Comparison of ENCODE assay signal across 16 cellular contexts in the genomic region with DNA sequence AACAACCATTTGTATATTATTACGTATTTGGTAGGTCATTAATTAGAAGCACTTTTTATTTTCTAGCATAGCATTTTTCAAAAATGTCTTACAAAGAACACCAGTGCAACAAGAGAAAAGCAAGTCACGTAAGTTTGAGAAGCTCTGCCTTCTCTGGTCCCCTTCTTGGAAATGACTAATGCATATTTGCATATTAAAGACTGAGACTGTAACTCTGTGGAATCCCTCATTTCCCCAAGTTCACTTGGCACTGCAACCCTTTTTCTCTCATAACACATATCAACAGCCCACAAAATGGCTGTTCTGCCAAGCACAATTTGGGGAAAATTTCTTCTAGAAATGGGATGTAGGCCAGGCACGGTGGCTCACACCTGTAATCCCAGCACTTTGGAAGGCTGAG.
A peak's percentile ranks its signal among the peaks of the same experiment; 100 is the strongest.
DNase-seq lines count a peak whose midpoint lies in the region; ATAC-seq lines count a peak whose summit lies in the region.
"Had no signal": no experiment of that assay in that cellular context is flagged by ENCODE, and none has a peak within 500 bp of the region (broad histone marks: within the 10 kb centered on the region; RNA-seq: fewer than 3 reads in every experiment).

No MANE protein-coding gene starts in this region.

- no peak overlapping the region for H3K4me3 Mint-ChIP-seq in activated CD4-positive, alpha-beta T cell treated with anti-CD3 and anti-CD28 coated beads for 36 hours

- H3K27ac Mint-ChIP-seq in activated CD4-positive, alpha-beta T cell treated with anti-CD3 and anti-CD28 coated beads for 36 hours, result no peak overlapping the region

- intact Hi-C loops in activated CD4-positive, alpha-beta T cell treated with anti-CD3 and anti-CD28 coated beads for 36 hours (cut with DNase I, micrococcal nuclease), result no loop called here

- H3K36me3 Mint-ChIP-seq in activated CD4-positive, alpha-beta T cell treated with anti-CD3 and anti-CD28 coated beads for 36 hours (ENCODE audit: low read depth), result no peaks in the 10 kb centered on the region

- peak; percentile 76 for ATAC-seq in activated CD4-positive, alpha-beta T cell treated with anti-CD3 and anti-CD28 coated beads for 36 hours
- ATAC-seq in GM21717 (IDR thresholded peaks at IDR 0.05; ENCODE audit: unreplicated experiment), result peak; percentile 76
- ATAC-seq: HCT116, Right ventricle myocardium inferior had no signal

- peaks cover 24% of the 10 kb centered on the region for H3K27me3 Mint-ChIP-seq in activated CD4-positive, alpha-beta T cell treated with anti-CD3 and anti-CD28 coated beads for 36 hours

- CTCF ChIA-PET in activated CD4-positive, alpha-beta T cell treated with anti-CD3 and anti-CD28 coated beads for 36 hours (lab: Charles Lee), result interaction anchor here (0.5 to 0.6 kb wide), 2 partner anchors 46 to 326 kb away, joined by 3 read pairs; no protein-coding TSS in a partner anchor

- no peak for DNase-seq in activated CD4-positive, alpha-beta T cell treated with anti-CD3 and anti-CD28 coated beads for 36 hours
- DNase-seq in activated CD4-positive, alpha-beta T cell treated with anti-CD3 and anti-CD28 coated beads, Interleukin-2, amount 50 U/mL, for 1 hour, result no peak
- DNase-seq in M059J (ENCODE audit: low read depth) (peak; percentile 56), iris pigment epithelial cell (ENCODE audit: low read depth) (peak; percentile 16), HuH-7 (ENCODE audit: low spot score) (no peak)
- no peak for DNase-seq in stimulated activated naive CD4-positive, alpha-beta T cell treated with Interleukin-2 at 50 U/mL for 16 hours (lab: John Stamatoyannopoulos, UW)
- DNase-seq in stimulated activated CD4-positive, alpha-beta T cell treated with anti-CD3 and anti-CD28 coated beads, Interleukin-4, amount 100 ng/mL, for 24 hours, result no peak
- DNase-seq: amygdala, dorsolateral prefrontal cortex, GF-D8, NCI-H2029, NCI-H82, transverse colon had no signal

- H3K9me3 Mint-ChIP-seq in activated CD4-positive, alpha-beta T cell treated with anti-CD3 and anti-CD28 coated beads for 36 hours (ENCODE audit: low read depth), result no peaks in the 10 kb centered on the region

- peaks cover 3% of the 10 kb centered on the region for H3K4me1 Mint-ChIP-seq in activated CD4-positive, alpha-beta T cell treated with anti-CD3 and anti-CD28 coated beads for 36 hours

- POLR2A ChIA-PET in activated CD4-positive, alpha-beta T cell treated with anti-CD3 and anti-CD28 coated beads for 36 hours (lab: Charles Lee), result no interaction called here

Comparison
In these comparisons a context has a peak if more than half of its experiments do, and no peak if none do; other contexts are left out.
1. DNase-seq: peak in M059J (single experiment) and iris pigment epithelial cell (single experiment); none in activated CD4-positive, alpha-beta T cell treated with anti-CD3 and anti-CD28 coated beads for 36 hours (single experiment), activated CD4-positive, alpha-beta T cell treated with anti-CD3 and anti-CD28 coated beads, Interleukin-2, amount 50 U/mL, for 1 hour (single experiment), stimulated activated naive CD4-positive, alpha-beta T cell treated with Interleukin-2 at 50 U/mL for 16 hours (single experiment), stimulated activated CD4-positive, alpha-beta T cell treated with anti-CD3 and anti-CD28 coated beads, Interleukin-4, amount 100 ng/mL, for 24 hours (single experiment) and HuH-7 (single experiment).